In genomic region chr5:81165493-81166119, GRCh38 we compare ENCODE assay signal across 8 cellular contexts.
DNase-seq lines count a peak whose midpoint lies in the region; ATAC-seq lines count a peak whose summit lies in the region.

No MANE protein-coding gene starts in this region.

- peak; percentile 68 for ATAC-seq in HG02938 (IDR thresholded peaks at IDR 0.05; ENCODE audit: unreplicated experiment)

- DNase-seq in NCI-H2196 (lab: John Stamatoyannopoulos, UW; ENCODE audit: unreplicated experiment), result peak; percentile 54
- DNase-seq in NCI-H2196 treated with DMSO at 0.1 percent for 48 hours (lab: John Stamatoyannopoulos, UW; ENCODE audit: unreplicated experiment), result no peak
- peak; percentile 60 for DNase-seq in NCI-H460 (ENCODE audit: extremely low read depth, low read depth)
- peak; percentile 43 for DNase-seq in activated CD4-positive, alpha-beta T cell treated with anti-CD3 and anti-CD28 coated beads, Interleukin-2, amount 50 U/mL, for 1 hour
- DNase-seq in dermis blood vessel endothelial cell, result peak; percentile 84
- DNase-seq in medulla oblongata (ENCODE audit: extremely low spot score), result peak; percentile 71
- peak; percentile 6 to 16 for DNase-seq in stimulated activated CD8-positive, alpha-beta memory T cell treated with anti-CD3 and anti-CD28 coated beads, Interleukin-7, amount 100 ng/mL, for 1 hour (ENCODE audit: low read depth in 2 of 2)
